Comparison of ENCODE assay signal across 6 cellular contexts in the genomic region with DNA sequence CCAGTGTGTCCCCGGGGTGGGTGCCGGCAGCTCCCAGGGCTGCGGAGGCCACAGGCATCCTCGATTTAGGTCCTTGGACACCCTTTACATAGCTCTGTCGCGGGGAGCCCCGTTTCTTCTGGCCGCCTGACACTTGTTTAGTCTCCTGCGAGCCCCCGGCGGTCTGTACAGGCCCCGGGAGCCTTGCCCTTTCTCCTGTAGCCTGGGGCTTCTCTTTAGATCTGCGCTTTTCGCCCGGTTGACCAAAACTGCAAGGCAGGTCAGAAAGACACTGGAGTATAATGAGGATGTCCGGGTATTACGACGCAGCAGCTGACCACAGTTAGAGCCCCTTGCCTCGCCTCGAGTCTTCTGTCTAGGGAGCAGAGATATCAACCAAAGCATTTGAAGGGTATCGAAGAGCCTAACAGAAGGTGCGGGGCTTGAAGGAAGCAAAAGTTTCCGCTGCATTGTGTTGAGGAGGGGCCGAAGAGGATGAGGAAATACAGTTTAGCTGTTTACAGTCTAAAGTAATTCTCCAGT. TPM values are rescaled to one million over a fixed set of nuclear protein-coding genes. Genes with fewer than 3 reads are reported as not detected.
DNase-seq lines count a peak whose midpoint lies in the region; ATAC-seq, FAIRE-seq and TF ChIP-seq lines count a peak whose summit lies in the region.

No MANE protein-coding gene starts in this region.

- POLR2A ChIA-PET in CD4-positive, alpha-beta T cell (lab: Charles Lee): interaction anchor here (0.9 to 1.5 kb wide), 2 partner anchors 45 to 145 kb away, joined by 3 to 7 read pairs; partner anchors contain the start of genes FUNDC2 and VBP1
- POLR2A ChIA-PET in K562 (lab: Yijun Ruan, JAX): interaction anchor here (1.0 to 1.2 kb wide), 3 partner anchors 10 to 33 kb away, joined by 3 to 4 read pairs (median 3); no protein-coding TSS in a partner anchor

- no peaks in the 10 kb centered on the region for H3K27me3 ChIP-seq in CD4-positive, alpha-beta T cell (ENCODE audit: control insufficient read depth, insufficient read depth, low read length)
- H3K27me3 ChIP-seq in K562 (ENCODE audit: control insufficient read depth in 2 of 2, insufficient read depth in 2 of 2, low read length in 2 of 2): no peaks in the 10 kb centered on the region

- intact Hi-C loops in CD4-positive, alpha-beta T cell (cut with DNase I, micrococcal nuclease): loop anchor here (1.0 to 5.0 kb wide), 3 partner anchors 44 to 269 kb away; partner anchors contain the start of gene FUNDC2 (in 1 of the 2)
- intact Hi-C loops in K562 (cut with micrococcal nuclease) (loop anchor here (2.0 to 5.0 kb wide), 2 partner anchors 145 to 309 kb away; partner anchors contain the start of genes DKC1 and VBP1), natural killer cell (cut with micrococcal nuclease) (loop anchor here (2.0 kb wide), 1 partner anchor 45 kb away; the partner anchor contains the start of gene FUNDC2)

- TF ChIP-seq CTCF in CD4-positive, alpha-beta T cell (IDR thresholded peaks at IDR 0.05): no peak
- TF ChIP-seq CTCF in K562 (IDR thresholded peaks at IDR 0.05 in 2 of 3, conservative IDR thresholded peaks at IDR 0.05 in 1 of 3; ENCODE audit: insufficient read depth in 2 of 3, low read depth in 1 of 3, low read length in 3 of 3) (no peak), natural killer cell (IDR thresholded peaks at IDR 0.05) (no peak)

- H3K4me2 ChIP-seq in K562 (ENCODE audit: insufficient read depth, low read length): peak overlapping the region; percentile 90

- 1% methylated on average over 14 of the region's 24 CpGs for WGBS in K562 (ENCODE audit: insufficient coverage, low coverage, missing lambda C conversion rate)

- no peak for TF ChIP-seq EP300 in K562 (IDR thresholded peaks at IDR 0.05; ENCODE audit: low read length)

- peak; percentile 78 for FAIRE-seq in K562 (lab: Jason Lieb, UNC)

- peak overlapping the region; percentile 83 for H3K27ac ChIP-seq in CD4-positive, alpha-beta T cell (ENCODE audit: low read depth, low read length)
- H3K27ac ChIP-seq in K562 (ENCODE audit: extremely low read depth, low read depth, low read length): peak overlapping the region; percentile 74

- in situ Hi-C loops in K562 (cut with MboI): no loop called here

- peak overlapping the region; percentile 82 to 98 for H3K9ac ChIP-seq in K562 (ENCODE audit: insufficient read depth in 1 of 2, low read depth in 2 of 2, low read length in 2 of 2)

- peak overlapping the region; percentile 68 for H3K4me3 ChIP-seq in K562

- peaks cover 4 to 11% of the 10 kb centered on the region in 2 experiments; a peak in 4 of 5 replicates for H3K4me1 ChIP-seq in K562 (replicated peaks in 1 of 2; ENCODE audit: control insufficient read depth in 2 of 2, insufficient read depth in 2 of 2, low read length in 2 of 2)

- no peak for DNase-seq in CD4-positive, alpha-beta T cell
- DNase-seq in K562 (ENCODE audit: extremely low read depth in 1 of 4, low spot score in 3 of 4) (peak in 1 of 4 experiments; percentile 28), natural killer cell (no peak), T-helper 9 cell (no peak)
- no peak for DNase-seq in activated CD8-positive, alpha-beta memory T cell treated with anti-CD3 and anti-CD28 coated beads, Interleukin-2, amount 50 U/mL, for 4 hours

- CTCF ChIA-PET in CD4-positive, alpha-beta T cell (lab: Charles Lee): interaction anchor here (1.5 kb wide), 1 partner anchor 15 kb away, joined by 4 read pairs; no protein-coding TSS in a partner anchor
- CTCF ChIA-PET in K562 (lab: Yijun Ruan, JAX; ENCODE audit: low intra/inter-chr PET ratio): no interaction called here

- peak overlapping the region; percentile 97 for H3K27ac Mint-ChIP-seq in CD4-positive, alpha-beta T cell
- H3K27ac Mint-ChIP-seq in natural killer cell: peak overlapping the region; percentile 83 to 89

- no peaks in the 10 kb centered on the region for H3K9me1 ChIP-seq in K562 (ENCODE audit: control insufficient read depth, insufficient read depth, low read length)

- peaks cover 41% of the 10 kb centered on the region for H3K36me3 ChIP-seq in K562 (ENCODE audit: control insufficient read depth, insufficient read depth, low read length)

- peak overlapping the region; percentile 89 for H3K4me3 Mint-ChIP-seq in CD4-positive, alpha-beta T cell
- H3K4me3 Mint-ChIP-seq in natural killer cell: peak overlapping the region; percentile 85

- no peaks in the 10 kb centered on the region for H3K9me3 ChIP-seq in CD4-positive, alpha-beta T cell (ENCODE audit: control insufficient read depth, low read length)
- no peaks in the 10 kb centered on the region for H3K9me3 ChIP-seq in K562 (replicated peaks; ENCODE audit: control insufficient read depth, insufficient read depth, low read depth, low read length)

- peak; percentile 26 for ATAC-seq in CD4-positive, alpha-beta T cell (ENCODE audit: poor library complexity)
- ATAC-seq in HG02870 (IDR thresholded peaks at IDR 0.05; ENCODE audit: unreplicated experiment) (peak; percentile 2), K562 (peak; percentile 10), natural killer cell (peak in 1 of 3 donors; percentile 16)

- H4K20me1 ChIP-seq in K562 (replicated peaks; ENCODE audit: control insufficient read depth, insufficient read depth, low read length): no peaks in the 10 kb centered on the region

- BruUV-seq in K562 (replicated peaks; lab: Mats Ljungman, UMichigan): TSS peak; percentile 59

- no peaks in the 10 kb centered on the region for H3K9me3 Mint-ChIP-seq in CD4-positive, alpha-beta T cell
- no peaks in the 10 kb centered on the region for H3K9me3 Mint-ChIP-seq in natural killer cell

- peaks cover 43% of the 10 kb centered on the region for H3K36me3 Mint-ChIP-seq in CD4-positive, alpha-beta T cell (ENCODE audit: low read depth)
- no peaks in the 10 kb centered on the region for H3K36me3 Mint-ChIP-seq in natural killer cell

- peaks cover 60% of the 10 kb centered on the region for H3K4me1 Mint-ChIP-seq in CD4-positive, alpha-beta T cell (ENCODE audit: low read depth)
- H3K4me1 Mint-ChIP-seq in natural killer cell: peaks cover 12 to 37% of the 10 kb centered on the region in 2 donors

- TF ChIP-seq RAD21 in K562 (CRISPR knock-in tag; conservative IDR thresholded peaks at IDR 0.05 in 1 of 2, IDR thresholded peaks at IDR 0.05 in 1 of 2): no peak

- H3K27me3 Mint-ChIP-seq in CD4-positive, alpha-beta T cell: no peaks in the 10 kb centered on the region
- no peaks in the 10 kb centered on the region for H3K27me3 Mint-ChIP-seq in natural killer cell (ENCODE audit: low read depth in 2 of 2)

- peak overlapping the region; percentile 88 for H2AFZ ChIP-seq in K562 (ENCODE audit: low read depth, low read length)

- no peak for TF ChIP-seq POLR2A in K562 (conservative IDR thresholded peaks at IDR 0.05)

- H3K79me2 ChIP-seq in K562 (ENCODE audit: control insufficient read depth, insufficient read depth, low read length): peaks cover 69% of the 10 kb centered on the region

RNA-seq across cellular contexts. Expression of gene BRCC3, which starts 0.4 kb away (rescaled TPM):
- 10 to 100 TPM; 12.6 to 12.8 TPM for total RNA-seq in CD4-positive, alpha-beta T cell
- 18.6 and 34.1 TPM in 2 replicates for total RNA-seq in K562 (2011; cell fraction: chromatin; rRNA removed; ENCODE audit: low replicate concordance)
- total RNA-seq in K562 (2011; cell fraction: nucleolus; rRNA removed): 11.5 and 15.3 TPM in 2 replicates
- total RNA-seq in K562 (2011; cell fraction: nucleoplasm; rRNA removed): 17.7 and 18.2 TPM in 2 replicates
- 9.6 and 14.2 TPM in 2 replicates for total RNA-seq in K562 (2014; rRNA removed)
- total RNA-seq in K562 (2014; rRNA removed; fragmentation: Illumina TruSeq; extraction: Trizol): 24.9 and 26.1 TPM in 2 replicates
- total RNA-seq in K562 (2015; rRNA removed; fragmentation: Illumina TruSeq; extraction: Trizol): 24.9 and 26.7 TPM in 2 replicates
- 20.9 and 21.5 TPM in 2 replicates for total RNA-seq in K562 (2021)
- 30.2 and 42.9 TPM in 2 replicates for polyA plus RNA-seq in K562 (2011; rRNA removed)
- 17.1 and 20.2 TPM in 2 replicates for polyA plus RNA-seq in K562 (2011; cell fraction: cytosol; rRNA removed)
- 24.6 and 43.7 TPM in 2 replicates for polyA plus RNA-seq in K562 (2011; cell fraction: nucleus; rRNA removed)
- polyA plus RNA-seq in K562 (2012): 16.2 and 27.1 TPM in 2 replicates
- polyA plus RNA-seq in K562 (2014; fragmentation: Illumina TruSeq; extraction: Trizol): 25.1 and 33.5 TPM in 2 replicates
- polyA plus RNA-seq in K562 (2014; fragmentation: Nextera tagmentation; extraction: Ambion mirVana): 10 to 100 TPM; 31.2 to 44.8 TPM
- 20.2 and 23.3 TPM in 2 replicates for polyA plus RNA-seq in K562 (2014; rRNA removed)
- 37.2 and 41.2 TPM in 2 replicates for polyA minus RNA-seq in K562 (2011; rRNA and poly(A)+ RNA removed)
- 10.4 and 15.8 TPM in 2 replicates for polyA minus RNA-seq in K562 (2011; cell fraction: cytosol; rRNA and poly(A)+ RNA removed)
- polyA minus RNA-seq in K562 (2011; cell fraction: nucleus; rRNA and poly(A)+ RNA removed): 18.8 and 20.1 TPM in 2 replicates
- total RNA-seq in natural killer cell: 10 to 100 TPM; 15.0 to 20.8 (median 17.9) TPM

RNA-seq across cellular contexts. Expression of gene CMC4, which starts 0.8 kb away (rescaled TPM):
- 1 to 10 TPM; 5.6 to 6.5 TPM for total RNA-seq in CD4-positive, alpha-beta T cell
- 2.8 and 13.6 TPM in 2 replicates for total RNA-seq in K562 (2011; cell fraction: chromatin; rRNA removed; ENCODE audit: low replicate concordance)
- total RNA-seq in K562 (2011; cell fraction: nucleolus; rRNA removed): 1.7 and 2.2 TPM in 2 replicates
- total RNA-seq in K562 (2011; cell fraction: nucleoplasm; rRNA removed): 3.4 and 4.4 TPM in 2 replicates
- total RNA-seq in K562 (2014; rRNA removed) (10.4 and 12.2 TPM in 2 replicates), K562 (2014; rRNA removed; fragmentation: Illumina TruSeq; extraction: Trizol) (8.0 and 9.1 TPM in 2 replicates), K562 (2015; rRNA removed; fragmentation: Illumina TruSeq; extraction: Trizol) (8.2 and 10.2 TPM in 2 replicates), K562 (2021) (5.3 and 5.4 TPM in 2 replicates), natural killer cell (1 to 10 TPM; 2.7 to 9.2 (median 5.2) TPM)
- polyA plus RNA-seq in K562 (2011; rRNA removed) (14.6 and 16.2 TPM in 2 replicates), K562 (2014; fragmentation: Illumina TruSeq; extraction: Trizol) (12.4 and 13.8 TPM in 2 replicates), K562 (2014; fragmentation: Nextera tagmentation; extraction: Ambion mirVana) (1 to 10 TPM; 3.5 to 6.3 TPM), K562 (2014; rRNA removed) (16.9 and 19.8 TPM in 2 replicates)
- polyA plus RNA-seq in K562 (2011; cell fraction: cytosol; rRNA removed): 12.0 and 13.5 TPM in 2 replicates
- 11.0 and 15.3 TPM in 2 replicates for polyA plus RNA-seq in K562 (2011; cell fraction: nucleus; rRNA removed)
- 9.8 and 12.7 TPM in 2 replicates for polyA plus RNA-seq in K562 (2012)
- polyA minus RNA-seq in K562 (2011; rRNA and poly(A)+ RNA removed): 4.2 and 6.3 TPM in 2 replicates
- 1.7 TPM in 1 of 2 replicates, not detected in the other for polyA minus RNA-seq in K562 (2011; cell fraction: cytosol; rRNA and poly(A)+ RNA removed)
- 1.9 and 5.8 TPM in 2 replicates for polyA minus RNA-seq in K562 (2011; cell fraction: nucleus; rRNA and poly(A)+ RNA removed)

RNA-seq across cellular contexts. Expression of gene MTCP1, which starts 0.8 kb away (rescaled TPM):
- 10 to 100 TPM; 17.0 to 18.9 TPM for total RNA-seq in CD4-positive, alpha-beta T cell
- total RNA-seq in K562 (2011; cell fraction: chromatin; rRNA removed; ENCODE audit: low replicate concordance): 6.2 and 9.6 TPM in 2 replicates
- 6.0 and 8.0 TPM in 2 replicates for total RNA-seq in K562 (2011; cell fraction: nucleolus; rRNA removed)
- total RNA-seq in K562 (2011; cell fraction: nucleoplasm; rRNA removed): 9.2 and 16.0 TPM in 2 replicates
- 19.1 and 28.0 TPM in 2 replicates for total RNA-seq in K562 (2014; rRNA removed)
- 24.2 and 27.1 TPM in 2 replicates for total RNA-seq in K562 (2014; rRNA removed; fragmentation: Illumina TruSeq; extraction: Trizol)
- 17.0 and 20.8 TPM in 2 replicates for total RNA-seq in K562 (2015; rRNA removed; fragmentation: Illumina TruSeq; extraction: Trizol)
- 22.9 and 27.6 TPM in 2 replicates for total RNA-seq in K562 (2021)
- 18.5 and 27.6 TPM in 2 replicates for polyA plus RNA-seq in K562 (2011; rRNA removed)
- 3.2 and 6.2 TPM in 2 replicates for polyA plus RNA-seq in K562 (2011; cell fraction: cytosol; rRNA removed)
- 28.8 and 30.6 TPM in 2 replicates for polyA plus RNA-seq in K562 (2011; cell fraction: nucleus; rRNA removed)
- 23.5 and 33.1 TPM in 2 replicates for polyA plus RNA-seq in K562 (2012)
- 16.0 and 20.0 TPM in 2 replicates for polyA plus RNA-seq in K562 (2014; fragmentation: Illumina TruSeq; extraction: Trizol)
- 10 to 100 TPM; 12.7 to 20.9 TPM for polyA plus RNA-seq in K562 (2014; fragmentation: Nextera tagmentation; extraction: Ambion mirVana)
- polyA plus RNA-seq in K562 (2014; rRNA removed): 18.5 and 25.0 TPM in 2 replicates
- polyA minus RNA-seq in K562 (2011; rRNA and poly(A)+ RNA removed): 8.8 and 15.1 TPM in 2 replicates
- 5.2 and 10.8 TPM in 2 replicates for polyA minus RNA-seq in K562 (2011; cell fraction: cytosol; rRNA and poly(A)+ RNA removed)
- 6.9 and 8.2 TPM in 2 replicates for polyA minus RNA-seq in K562 (2011; cell fraction: nucleus; rRNA and poly(A)+ RNA removed)
- total RNA-seq in natural killer cell: 10 to 100 TPM; 12.1 to 17.3 (median 14.0) TPM

RNA-seq across cellular contexts. Expression of gene FUNDC2, which starts 45.1 kb away (rescaled TPM):
- total RNA-seq in CD4-positive, alpha-beta T cell: 10 to 100 TPM; 37.2 to 37.4 TPM
- 19.4 and 29.9 TPM in 2 replicates for total RNA-seq in K562 (2011; cell fraction: chromatin; rRNA removed; ENCODE audit: low replicate concordance)
- 10.5 and 15.9 TPM in 2 replicates for total RNA-seq in K562 (2011; cell fraction: nucleolus; rRNA removed)
- total RNA-seq in K562 (2011; cell fraction: nucleoplasm; rRNA removed): 31.0 and 39.1 TPM in 2 replicates
- total RNA-seq in K562 (2014; rRNA removed) (50.3 and 50.6 TPM in 2 replicates), K562 (2014; rRNA removed; fragmentation: Illumina TruSeq; extraction: Trizol) (123 and 140 TPM in 2 replicates), K562 (2015; rRNA removed; fragmentation: Illumina TruSeq; extraction: Trizol) (90.4 and 98.8 TPM in 2 replicates), K562 (2021) (90.2 and 91.2 TPM in 2 replicates), natural killer cell (10 to 100 TPM; 49.7 to 52.9 (median 52.1) TPM)
- polyA plus RNA-seq in K562 (2011; rRNA removed) (235 and 257 TPM in 2 replicates), K562 (2014; fragmentation: Illumina TruSeq; extraction: Trizol) (143 and 170 TPM in 2 replicates), K562 (2014; fragmentation: Nextera tagmentation; extraction: Ambion mirVana) (100 to 1,000 TPM; 146 to 185 TPM), K562 (2014; rRNA removed) (99.2 and 105 TPM in 2 replicates)
- 140 and 220 TPM in 2 replicates for polyA plus RNA-seq in K562 (2011; cell fraction: cytosol; rRNA removed)
- 60.3 and 105 TPM in 2 replicates for polyA plus RNA-seq in K562 (2011; cell fraction: nucleus; rRNA removed)
- 96.4 and 113 TPM in 2 replicates for polyA plus RNA-seq in K562 (2012)
- 76.3 and 89.3 TPM in 2 replicates for polyA minus RNA-seq in K562 (2011; rRNA and poly(A)+ RNA removed)
- 22.1 and 31.3 TPM in 2 replicates for polyA minus RNA-seq in K562 (2011; cell fraction: cytosol; rRNA and poly(A)+ RNA removed)
- polyA minus RNA-seq in K562 (2011; cell fraction: nucleus; rRNA and poly(A)+ RNA removed): 14.8 and 25.5 TPM in 2 replicates

RNA-seq across cellular contexts. Expression of gene F8, which starts 49.2 kb away (rescaled TPM):
- under 1 TPM; 0.66 to 0.67 TPM for total RNA-seq in CD4-positive, alpha-beta T cell
- total RNA-seq in K562 (2011; cell fraction: chromatin; rRNA removed; ENCODE audit: low replicate concordance): 1.9 and 2.1 TPM in 2 replicates
- 0.33 and 0.66 TPM in 2 replicates for total RNA-seq in K562 (2011; cell fraction: nucleolus; rRNA removed)
- total RNA-seq in K562 (2011; cell fraction: nucleoplasm; rRNA removed): 0.95 and 2.0 TPM in 2 replicates
- total RNA-seq in K562 (2014; rRNA removed) (0.59 and 1.3 TPM in 2 replicates), K562 (2014; rRNA removed; fragmentation: Illumina TruSeq; extraction: Trizol) (0.91 and 0.93 TPM in 2 replicates), K562 (2015; rRNA removed; fragmentation: Illumina TruSeq; extraction: Trizol) (1.7 and 2.2 TPM in 2 replicates), K562 (2021) (1.2 and 1.8 TPM in 2 replicates), natural killer cell (1 to 10 TPM; 1.4 to 4.6 (median 2.8) TPM)
- polyA plus RNA-seq in K562 (2011; rRNA removed) (3.8 and 6.4 TPM in 2 replicates), K562 (2014; fragmentation: Illumina TruSeq; extraction: Trizol) (0.78 and 0.95 TPM in 2 replicates), K562 (2014; fragmentation: Nextera tagmentation; extraction: Ambion mirVana) (under 1 TPM; 0.80 to 0.91 TPM), K562 (2014; rRNA removed) (0.12 and 0.41 TPM in 2 replicates)
- 1.4 and 2.9 TPM in 2 replicates for polyA plus RNA-seq in K562 (2011; cell fraction: cytosol; rRNA removed)
- polyA plus RNA-seq in K562 (2011; cell fraction: nucleus; rRNA removed): 2.5 and 4.6 TPM in 2 replicates
- 2.8 and 5.7 TPM in 2 replicates for polyA plus RNA-seq in K562 (2012)
- 4.3 and 17.2 TPM in 2 replicates for polyA minus RNA-seq in K562 (2011; rRNA and poly(A)+ RNA removed)
- 1.7 and 4.0 TPM in 2 replicates for polyA minus RNA-seq in K562 (2011; cell fraction: cytosol; rRNA and poly(A)+ RNA removed)
- polyA minus RNA-seq in K562 (2011; cell fraction: nucleus; rRNA and poly(A)+ RNA removed): 0.94 and 6.9 TPM in 2 replicates
